In genomic region chr1:169711469-169712308, GRCh38 we compare ENCODE assay signal across 8 cellular contexts. TPM values are rescaled to one million over a fixed set of nuclear protein-coding genes. Genes with fewer than 3 reads are reported as not detected.
DNase-seq lines count a peak whose midpoint lies in the region; ATAC-seq lines count a peak whose summit lies in the region.

TSS of gene SELL (minus strand) at chr1:169711620. CDS start at chr1:169711498, 122 bp downstream.

- no peak within 1 kb of the TSS for H4K8ac ChIP-seq in mesendoderm (ENCODE audit: low read depth, low read length)

- peak within 1 kb of the TSS; percentile 83 to 93 (median 85) for H3K4me3 Mint-ChIP-seq in CD8-positive, alpha-beta memory T cell
- peak within 1 kb of the TSS; percentile 69 to 84 for H3K4me3 Mint-ChIP-seq in effector memory CD8-positive, alpha-beta T cell

- H2AK5ac ChIP-seq in mesendoderm (ENCODE audit: low read length), result no peak within 1 kb of the TSS

- H3K36me3 ChIP-seq in CD8-positive, alpha-beta memory T cell (ENCODE audit: insufficient read depth, low read length), result peaks cover 6% of the 10 kb centered on the region
- H3K36me3 ChIP-seq in mesendoderm (ENCODE audit: control insufficient read depth, insufficient read depth, low read length), result no peaks in the 10 kb centered on the region

- H3K9ac ChIP-seq in mesendoderm (ENCODE audit: low read length), result no peak within 1 kb of the TSS

- no peaks in the 10 kb centered on the region for H3K79me2 ChIP-seq in mesendoderm (ENCODE audit: control insufficient read depth, insufficient read depth, low read length)

- H3K27ac Mint-ChIP-seq in CD8-positive, alpha-beta memory T cell, result peak within 1 kb of the TSS; percentile 4 to 94 (median 74)
- peak within 1 kb of the TSS; percentile 75 to 78 for H3K27ac Mint-ChIP-seq in effector memory CD8-positive, alpha-beta T cell

- no peak within 1 kb of the TSS for H3K4ac ChIP-seq in mesendoderm (ENCODE audit: low read depth, low read length)

- CTCF ChIA-PET in CD8-positive, alpha-beta memory T cell (lab: Charles Lee), result interaction anchor here (0.7 to 3.0 kb wide), 36 partner anchors 8 to 1370 kb away, joined by 3 to 59 read pairs (median 4); partner anchors contain the start of genes F5, METTL18 and SCYL3

- DNase-seq in CD8-positive, alpha-beta memory T cell, result peak; percentile 48 to 78 (median 69)
- DNase-seq in GM19240 (ENCODE audit: insufficient read length, low spot score), result peak; percentile 44
- peak; percentile 76 for DNase-seq in NCI-H69 (lab: John Stamatoyannopoulos, UW)
- DNase-seq in activated CD4-positive, alpha-beta T cell treated with anti-CD3 and anti-CD28 coated beads, Interleukin-2, amount 50 U/mL, for 1 hour, result peak; percentile 65
- peak; percentile 72 to 76 (median 74) for DNase-seq in effector memory CD8-positive, alpha-beta T cell
- DNase-seq in mesendoderm, result peak; percentile 86
- DNase-seq in stimulated activated CD8-positive, alpha-beta memory T cell treated with anti-CD3 and anti-CD28 coated beads, Interleukin-4, amount 100 ng/mL, for 24 hours (ENCODE audit: low read depth), result peak; percentile 59

- H2BK15ac ChIP-seq in mesendoderm (replicated peaks; ENCODE audit: low read depth), result no peak within 1 kb of the TSS

- peak within 1 kb of the TSS; percentile 71 for H3K4me3 ChIP-seq in CD8-positive, alpha-beta memory T cell (ENCODE audit: low read length)
- no peak within 1 kb of the TSS for H3K4me3 ChIP-seq in mesendoderm (ENCODE audit: low read length)

- peaks cover 22 to 36% (median 33%) of the 10 kb centered on the region in 3 donors for H3K4me1 Mint-ChIP-seq in CD8-positive, alpha-beta memory T cell
- peaks cover 22 to 28% of the 10 kb centered on the region in 2 donors for H3K4me1 Mint-ChIP-seq in effector memory CD8-positive, alpha-beta T cell (ENCODE audit: low read depth in 2 of 2)

- POLR2A ChIA-PET in CD8-positive, alpha-beta memory T cell (lab: Charles Lee), result interaction anchor here (0.5 to 1.6 kb wide), 5 partner anchors 14 to 1457 kb away, joined by 3 to 9 read pairs (median 4); partner anchors contain the start of gene F5

- H3K27me3 Mint-ChIP-seq in CD8-positive, alpha-beta memory T cell, result peaks cover 2 to 5% of the 10 kb centered on the region in 2 donors
- H3K27me3 Mint-ChIP-seq in effector memory CD8-positive, alpha-beta T cell, result peaks cover 20 to 23% of the 10 kb centered on the region in 2 donors

- peaks cover 0 to 16% (median 7%) of the 10 kb centered on the region in 5 donors for H3K9me3 Mint-ChIP-seq in CD8-positive, alpha-beta memory T cell
- H3K9me3 Mint-ChIP-seq in effector memory CD8-positive, alpha-beta T cell, result peaks cover 0 to 2% of the 10 kb centered on the region in 2 donors

- H4K5ac ChIP-seq in mesendoderm (ENCODE audit: low read length), result no peak within 1 kb of the TSS

- H3K36me3 Mint-ChIP-seq in CD8-positive, alpha-beta memory T cell, result peaks cover 13 to 21% (median 17%) of the 10 kb centered on the region in 3 donors
- no peaks in the 10 kb centered on the region for H3K36me3 Mint-ChIP-seq in effector memory CD8-positive, alpha-beta T cell (ENCODE audit: insufficient read depth)

- H3K56ac ChIP-seq in mesendoderm (ENCODE audit: low read length), result no peak within 1 kb of the TSS

- ATAC-seq in HG03439 (IDR thresholded peaks at IDR 0.05; ENCODE audit: unreplicated experiment), result peak; percentile 85
- ATAC-seq in effector memory CD8-positive, alpha-beta T cell (replicated peaks), result peak; percentile 97

- peaks cover 15% of the 10 kb centered on the region for H3K4me1 ChIP-seq in CD8-positive, alpha-beta memory T cell (ENCODE audit: insufficient read depth, low read length)
- peaks cover 1% of the 10 kb centered on the region for H3K4me1 ChIP-seq in mesendoderm (ENCODE audit: control insufficient read depth, low read depth, low read length)

- no peak within 1 kb of the TSS for H3K18ac ChIP-seq in mesendoderm (ENCODE audit: low read length)

- H3K9me3 ChIP-seq in CD8-positive, alpha-beta memory T cell (ENCODE audit: low read length), result no peaks in the 10 kb centered on the region

- no CpG with 5 or more reads among the region's 6 CpGs for WGBS in mesendoderm (ENCODE audit: extremely low coverage, insufficient coverage, low lambda C conversion rate)

- H3K23ac ChIP-seq in mesendoderm (ENCODE audit: low read length), result no peak within 1 kb of the TSS

- no peak within 1 kb of the TSS for H2BK5ac ChIP-seq in mesendoderm (ENCODE audit: low read length)

- H3K27ac ChIP-seq in CD8-positive, alpha-beta memory T cell (ENCODE audit: low read depth, low read length), result no peak within 1 kb of the TSS
- no peak within 1 kb of the TSS for H3K27ac ChIP-seq in mesendoderm (ENCODE audit: low read depth, low read length)

- H3K79me1 ChIP-seq in mesendoderm (ENCODE audit: low read length), result no peaks in the 10 kb centered on the region

- no peak within 1 kb of the TSS for H2BK120ac ChIP-seq in mesendoderm (ENCODE audit: low read depth, low read length)

- no peaks in the 10 kb centered on the region for H3K27me3 ChIP-seq in CD8-positive, alpha-beta memory T cell (ENCODE audit: insufficient read depth, low read length, poor library complexity, severe bottlenecking)
- H3K27me3 ChIP-seq in mesendoderm (ENCODE audit: insufficient read depth, low read length, poor library complexity), result no peaks in the 10 kb centered on the region

- H3K4me2 ChIP-seq in mesendoderm (ENCODE audit: low read length), result no peak within 1 kb of the TSS

RNA-seq across cellular contexts. Expression of gene SELL, which starts in this region (rescaled TPM):
- total RNA-seq in CD8-positive, alpha-beta memory T cell, result 10 to 100 TPM; 48.2 to 48.5 TPM
- 871 TPM for polyA plus RNA-seq in CD8-positive, alpha-beta memory T cell
- polyA plus RNA-seq in mesendoderm (2013, experiment 1 of 2), result 0.25 TPM
- 0.14 TPM for polyA plus RNA-seq in mesendoderm (2013, experiment 2 of 2)
